8 cellular contexts compared by ENCODE assay signal in the genomic region with DNA sequence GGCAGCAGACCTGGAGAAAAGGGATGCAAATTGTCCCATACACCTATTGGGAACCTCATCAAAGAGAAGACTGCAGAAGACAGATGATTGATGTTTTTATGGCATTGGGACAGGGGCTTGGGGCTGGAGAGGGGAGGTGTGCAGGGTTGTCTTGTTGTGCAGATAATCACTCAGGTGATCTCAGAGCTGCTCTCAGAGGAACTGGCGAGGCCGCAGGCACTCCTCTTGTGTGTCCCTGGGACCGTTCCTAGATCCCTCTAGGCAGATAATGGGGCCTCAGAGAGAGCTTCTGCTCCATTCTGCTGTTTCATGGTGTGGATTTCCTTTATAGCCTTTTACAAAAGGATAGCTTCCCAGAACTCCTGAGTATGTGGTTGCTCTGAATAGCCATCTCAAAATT. TPM values are rescaled to one million over a fixed set of nuclear protein-coding genes. Genes with fewer than 3 reads are reported as not detected.
DNase-seq lines count a peak whose midpoint lies in the region; ATAC-seq, FAIRE-seq and TF ChIP-seq lines count a peak whose summit lies in the region.

No MANE protein-coding gene starts in this region.

- peaks cover 59% of the 10 kb centered on the region for H3K4me1 Mint-ChIP-seq in activated CD8-positive, alpha-beta memory T cell treated with anti-CD3 and anti-CD28 coated beads, Interleukin-2, amount 10 ng/mL, durations not matched to agents 7 days and 5 days

- H3K9me3 ChIP-seq in HepG2 (ENCODE audit: low read length) = no peaks in the 10 kb centered on the region
- H3K9me3 ChIP-seq in thymus (ENCODE audit: control insufficient read depth) = no peaks in the 10 kb centered on the region

- H3K27ac ChIP-seq in HepG2 (ENCODE audit: extremely low read length, insufficient read depth, low read length) (peak overlapping the region; percentile 43), thymus (ENCODE audit: low read depth) (peak overlapping the region; percentile 98)

- H2AFZ ChIP-seq in HepG2 (ENCODE audit: low read length) = no peak overlapping the region

- CTCF ChIA-PET in activated CD8-positive, alpha-beta memory T cell treated with anti-CD3 and anti-CD28 coated beads, Interleukin-2, amount 10 ng/mL, durations not matched to agents 7 days and 5 days (lab: Charles Lee) = interaction anchor here (1.0 to 1.6 kb wide), 3 partner anchors 10 to 423 kb away, joined by 3 read pairs; partner anchors contain the start of genes CBX4 and GAA
- CTCF ChIA-PET in HepG2 (lab: Yijun Ruan, JAX; ENCODE audit: low intra/inter-chr PET ratio, low total read pairs) = no interaction called here

- H3K4me1 ChIP-seq in HepG2 (ENCODE audit: insufficient read depth, low read length) (peaks cover 50% of the 10 kb centered on the region), thymus (ENCODE audit: control insufficient read depth, insufficient read depth, low read length) (peaks cover 33% of the 10 kb centered on the region)

- intact Hi-C loops in HepG2 (cut with micrococcal nuclease; ENCODE audit: unreplicated experiment) = loop anchor here (2.0 kb wide), 2 partner anchors 41 to 115 kb away; partner anchors contain the start of genes EIF4A3, SGSH and SLC26A11
- intact Hi-C loops in left colon (cut with DNase I, micrococcal nuclease) = no loop called here

- H3K36me3 ChIP-seq in HepG2 (replicated peaks in 1 of 2; ENCODE audit: control insufficient read depth in 1 of 2, insufficient read depth in 2 of 2, low read length in 2 of 2) = no peaks in the 10 kb centered on the region
- peaks cover 2% of the 10 kb centered on the region for H3K36me3 ChIP-seq in thymus (ENCODE audit: control insufficient read depth, insufficient read depth)

- peaks cover 6% of the 10 kb centered on the region for H3K79me2 ChIP-seq in HepG2 (ENCODE audit: insufficient read depth, low read length)

- POLR2A ChIA-PET in HepG2 (lab: Yijun Ruan, JAX) = interaction anchor here (1.4 to 3.5 kb wide), 7 partner anchors 10 to 269 kb away, joined by 4 to 31 read pairs (median 7); partner anchors contain the start of genes SGSH and SLC26A11

- no peak for DNase-seq in activated CD8-positive, alpha-beta memory T cell treated with anti-CD3 and anti-CD28 coated beads, Interleukin-2, amount 10 ng/mL, durations not matched to agents 7 days and 5 days
- DNase-seq in activated CD8-positive, alpha-beta memory T cell treated with anti-CD3 and anti-CD28 coated beads, Interleukin-2, amount 50 U/mL, for 48 hours = no peak
- no peak for DNase-seq in activated naive CD4-positive, alpha-beta T cell treated with anti-CD3 and anti-CD28 coated beads, Interleukin-2, amount 50 U/mL, for 72 hours (ENCODE audit: low spot score in 2 of 2)
- DNase-seq in HepG2 (ENCODE audit: low spot score) (no peak), urothelium cell line (ENCODE audit: low spot score) (no peak), left colon (no peak)

- whole genome bisulfite sequencing in HepG2 (ENCODE audit: low lambda C conversion rate) = 16% methylated on average over 3 of the region's 3 CpGs
- 79% methylated on average over 3 of the region's 3 CpGs for WGBS in thymus

- H3K27ac Mint-ChIP-seq in activated CD8-positive, alpha-beta memory T cell treated with anti-CD3 and anti-CD28 coated beads, Interleukin-2, amount 10 ng/mL, durations not matched to agents 7 days and 5 days = peak overlapping the region; percentile 91
- H3K27ac Mint-ChIP-seq in activated naive CD4-positive, alpha-beta T cell treated with anti-CD3 and anti-CD28 coated beads, Interleukin-2, amount 50 U/mL, for 72 hours = peak overlapping the region; percentile 93 to 96

- H4K20me1 ChIP-seq in HepG2 (ENCODE audit: insufficient read depth, low read length) = no peaks in the 10 kb centered on the region

- H3K4me3 ChIP-seq in HepG2 (replicated peaks in 1 of 3; ENCODE audit: insufficient read depth in 1 of 3, low read depth in 2 of 3, low read length in 3 of 3) = peak overlapping the region; percentile 32 to 100 (median 89); a peak in 4 of 6 replicates
- H3K4me3 ChIP-seq in thymus (ENCODE audit: low read length) = peak overlapping the region; percentile 100

- peaks cover 37% of the 10 kb centered on the region for H3K36me3 Mint-ChIP-seq in activated CD8-positive, alpha-beta memory T cell treated with anti-CD3 and anti-CD28 coated beads, Interleukin-2, amount 10 ng/mL, durations not matched to agents 7 days and 5 days
- peaks cover 40 to 46% of the 10 kb centered on the region in 2 donors for H3K36me3 Mint-ChIP-seq in activated naive CD4-positive, alpha-beta T cell treated with anti-CD3 and anti-CD28 coated beads, Interleukin-2, amount 50 U/mL, for 72 hours

- TF ChIP-seq CTCF in HepG2 (CRISPR knock-in tag; IDR thresholded peaks at IDR 0.05) = no peak

- no peaks in the 10 kb centered on the region for H3K9me3 Mint-ChIP-seq in activated CD8-positive, alpha-beta memory T cell treated with anti-CD3 and anti-CD28 coated beads, Interleukin-2, amount 10 ng/mL, durations not matched to agents 7 days and 5 days (ENCODE audit: low read depth)
- H3K9me3 Mint-ChIP-seq in activated naive CD4-positive, alpha-beta T cell treated with anti-CD3 and anti-CD28 coated beads, Interleukin-2, amount 50 U/mL, for 72 hours = peaks cover 0 to 4% of the 10 kb centered on the region in 2 donors

- FAIRE-seq in HepG2 (lab: Jason Lieb, UNC) (no peak), urothelium cell line (lab: Jason Lieb, UNC) (no peak)

- TF ChIP-seq RAD21 in HepG2 (CRISPR knock-in tag; IDR thresholded peaks at IDR 0.05) = no peak

- no peaks in the 10 kb centered on the region for H3K27me3 Mint-ChIP-seq in activated CD8-positive, alpha-beta memory T cell treated with anti-CD3 and anti-CD28 coated beads, Interleukin-2, amount 10 ng/mL, durations not matched to agents 7 days and 5 days

- TF ChIP-seq EP300 in HepG2 (IDR thresholded peaks at IDR 0.05; ENCODE audit: low read depth in 2 of 2, low read length in 2 of 2) (no peak), HepG2 (CRISPR knock-in tag; IDR thresholded peaks at IDR 0.05; ENCODE audit: borderline replicate concordance) (no peak)

- H3K27me3 ChIP-seq in HepG2 (ENCODE audit: control insufficient read depth in 1 of 2, insufficient read depth in 2 of 2, low read length in 2 of 2) (no peaks in the 10 kb centered on the region; a peak in 1 of 5 replicates), thymus (ENCODE audit: control insufficient read depth, insufficient read depth) (no peaks in the 10 kb centered on the region)

- no peak for TF ChIP-seq POLR2A in HepG2 (IDR thresholded peaks at IDR 0.05; ENCODE audit: insufficient read depth in 1 of 2, low read depth in 2 of 2, low read length in 2 of 2)

- BruUV-seq in HepG2 (replicated peaks; lab: Mats Ljungman, UMichigan) = no TSS peak

- no peak overlapping the region for H3K4me3 Mint-ChIP-seq in activated CD8-positive, alpha-beta memory T cell treated with anti-CD3 and anti-CD28 coated beads, Interleukin-2, amount 10 ng/mL, durations not matched to agents 7 days and 5 days

- no peak for ATAC-seq in activated CD8-positive, alpha-beta memory T cell treated with anti-CD3 and anti-CD28 coated beads, Interleukin-2, amount 10 ng/mL, durations not matched to agents 7 days and 5 days
- no peak for ATAC-seq in activated naive CD4-positive, alpha-beta T cell treated with anti-CD3 and anti-CD28 coated beads, Interleukin-2, amount 50 U/mL, for 72 hours
- ATAC-seq in HepG2 (no peak), left colon (no peak), GM21526 (IDR thresholded peaks at IDR 0.05; ENCODE audit: low FRiP score, unreplicated experiment) (no peak)

- peak overlapping the region; percentile 92 for H3K9ac ChIP-seq in HepG2 (ENCODE audit: insufficient read depth, low read depth, low read length)

- in situ Hi-C loops in HepG2 (cut with HindIII; ENCODE audit: extremely low pct_ligation_motif_present, low pct_unique_long_range_greater_than_20kb) = no loop called here

- H3K4me2 ChIP-seq in HepG2 (ENCODE audit: low read depth, low read length) = peak overlapping the region; percentile 99

RNA-seq across cellular contexts. Expression of gene RNF213, which starts 1.6 kb away (rescaled TPM):
- total RNA-seq in activated CD8-positive, alpha-beta memory T cell treated with anti-CD3 and anti-CD28 coated beads, Interleukin-2, amount 10 ng/mL, durations not matched to agents 7 days and 5 days = 1,000 to 10,000 TPM in 1 of 2 experiments, 100 to 1,000 TPM in 1; 597 to 1,208 TPM
- 100 to 1,000 TPM; 415 to 602 TPM for total RNA-seq in activated naive CD4-positive, alpha-beta T cell treated with anti-CD3 and anti-CD28 coated beads, Interleukin-2, amount 50 U/mL, for 72 hours
- total RNA-seq in HepG2 (2016; rRNA removed; fragmentation: Illumina TruSeq; extraction: Trizol) (38.7 and 42.8 TPM in 2 replicates), left colon (100 to 1,000 TPM in 1 of 2 donors, 10 to 100 TPM in 1; 95.9 to 142 TPM)
- total RNA-seq in HepG2 (2016; cell fraction: cytosol; rRNA removed; fragmentation: Illumina TruSeq; extraction: Trizol; ENCODE audit: low read depth) = 8.0 and 9.3 TPM in 2 replicates
- total RNA-seq in HepG2 (2016; cell fraction: insoluble cytoplasmic fraction; rRNA removed; fragmentation: Illumina TruSeq; extraction: Trizol) = 36.5 and 38.8 TPM in 2 replicates
- 12.8 and 13.4 TPM in 2 replicates for total RNA-seq in HepG2 (2016; cell fraction: membrane; rRNA removed; fragmentation: Illumina TruSeq; extraction: Trizol)
- 57.4 and 57.5 TPM in 2 replicates for total RNA-seq in HepG2 (2016; cell fraction: nucleus; rRNA removed; fragmentation: Illumina TruSeq; extraction: Trizol)
- polyA plus RNA-seq in HepG2 (2011; rRNA removed) (38.6 and 44.0 TPM in 2 replicates), thymus (114 TPM)
- 16.4 and 18.9 TPM in 2 replicates for polyA plus RNA-seq in HepG2 (2011; cell fraction: cytosol; rRNA removed)
- polyA plus RNA-seq in HepG2 (2011; cell fraction: nucleus; rRNA removed) = 134 and 171 TPM in 2 replicates
- 28.2 and 46.6 TPM in 2 replicates for polyA plus RNA-seq in HepG2 (2012)
- 1.4 and 2.0 TPM in 2 replicates for polyA plus RNA-seq in HepG2 (2016; cell fraction: cytosol; fragmentation: Illumina TruSeq; extraction: Trizol; ENCODE audit: low read depth)
- 23.5 and 27.4 TPM in 2 replicates for polyA plus RNA-seq in HepG2 (2016; cell fraction: insoluble cytoplasmic fraction; fragmentation: Illumina TruSeq; extraction: Trizol; ENCODE audit: low read depth)
- polyA plus RNA-seq in HepG2 (2016; cell fraction: membrane; fragmentation: Illumina TruSeq; extraction: Trizol; ENCODE audit: low read depth) = 3.4 and 3.7 TPM in 2 replicates
- 77.8 and 79.2 TPM in 2 replicates for polyA plus RNA-seq in HepG2 (2016; cell fraction: nucleus; fragmentation: Illumina TruSeq; extraction: Trizol; ENCODE audit: insufficient read depth, low read depth)
- polyA minus RNA-seq in HepG2 (2011; rRNA and poly(A)+ RNA removed; ENCODE audit: low replicate concordance) = 133 and 148 TPM in 2 replicates
- 36.1 and 37.6 TPM in 2 replicates for polyA minus RNA-seq in HepG2 (2011; cell fraction: cytosol; rRNA and poly(A)+ RNA removed)
- polyA minus RNA-seq in HepG2 (2011; cell fraction: nucleus; rRNA and poly(A)+ RNA removed) = 108 and 132 TPM in 2 replicates

RNA-seq across cellular contexts. Expression of gene SLC26A11, which starts 42.1 kb away (rescaled TPM):
- total RNA-seq in activated CD8-positive, alpha-beta memory T cell treated with anti-CD3 and anti-CD28 coated beads, Interleukin-2, amount 10 ng/mL, durations not matched to agents 7 days and 5 days = 1 to 10 TPM; 4.3 to 8.6 TPM
- total RNA-seq in activated naive CD4-positive, alpha-beta T cell treated with anti-CD3 and anti-CD28 coated beads, Interleukin-2, amount 50 U/mL, for 72 hours = 10 to 100 TPM in 1 of 2 donors, 1 to 10 TPM in 1; 7.5 to 13.1 TPM
- total RNA-seq in HepG2 (2016; rRNA removed; fragmentation: Illumina TruSeq; extraction: Trizol) = 3.1 and 8.7 TPM in 2 replicates
- total RNA-seq in HepG2 (2016; cell fraction: cytosol; rRNA removed; fragmentation: Illumina TruSeq; extraction: Trizol; ENCODE audit: low read depth) = 3.2 and 3.4 TPM in 2 replicates
- total RNA-seq in HepG2 (2016; cell fraction: insoluble cytoplasmic fraction; rRNA removed; fragmentation: Illumina TruSeq; extraction: Trizol) = 3.5 and 11.2 TPM in 2 replicates
- total RNA-seq in HepG2 (2016; cell fraction: membrane; rRNA removed; fragmentation: Illumina TruSeq; extraction: Trizol) = 3.1 and 3.2 TPM in 2 replicates
- 12.9 and 13.6 TPM in 2 replicates for total RNA-seq in HepG2 (2016; cell fraction: nucleus; rRNA removed; fragmentation: Illumina TruSeq; extraction: Trizol)
- polyA plus RNA-seq in HepG2 (2011; rRNA removed) = 13.2 and 21.1 TPM in 2 replicates
- polyA plus RNA-seq in HepG2 (2011; cell fraction: cytosol; rRNA removed) = 5.5 and 7.6 TPM in 2 replicates
- polyA plus RNA-seq in HepG2 (2011; cell fraction: nucleus; rRNA removed) = 121 and 146 TPM in 2 replicates
- polyA plus RNA-seq in HepG2 (2012) = 7.0 and 18.5 TPM in 2 replicates
- 0.73 and 1.0 TPM in 2 replicates for polyA plus RNA-seq in HepG2 (2016; cell fraction: cytosol; fragmentation: Illumina TruSeq; extraction: Trizol; ENCODE audit: low read depth)
- polyA plus RNA-seq in HepG2 (2016; cell fraction: insoluble cytoplasmic fraction; fragmentation: Illumina TruSeq; extraction: Trizol; ENCODE audit: low read depth) = 2.8 and 4.4 TPM in 2 replicates
- polyA plus RNA-seq in HepG2 (2016; cell fraction: membrane; fragmentation: Illumina TruSeq; extraction: Trizol; ENCODE audit: low read depth) = 1.4 and 2.3 TPM in 2 replicates
- 29.5 and 32.2 TPM in 2 replicates for polyA plus RNA-seq in HepG2 (2016; cell fraction: nucleus; fragmentation: Illumina TruSeq; extraction: Trizol; ENCODE audit: insufficient read depth, low read depth)
- 7.7 and 20.5 TPM in 2 replicates for polyA minus RNA-seq in HepG2 (2011; rRNA and poly(A)+ RNA removed; ENCODE audit: low replicate concordance)
- 5.6 and 11.8 TPM in 2 replicates for polyA minus RNA-seq in HepG2 (2011; cell fraction: cytosol; rRNA and poly(A)+ RNA removed)
- polyA minus RNA-seq in HepG2 (2011; cell fraction: nucleus; rRNA and poly(A)+ RNA removed) = 22.4 and 23.0 TPM in 2 replicates
- 17.4 TPM for polyA plus RNA-seq in thymus
- 1 to 10 TPM; 9.4 to 10.0 TPM for total RNA-seq in left colon

RNA-seq across cellular contexts. Expression of gene SGSH, which starts 42.2 kb away (rescaled TPM):
- 10 to 100 TPM; 15.4 to 22.1 TPM for total RNA-seq in activated CD8-positive, alpha-beta memory T cell treated with anti-CD3 and anti-CD28 coated beads, Interleukin-2, amount 10 ng/mL, durations not matched to agents 7 days and 5 days
- 10 to 100 TPM; 34.8 to 39.0 TPM for total RNA-seq in activated naive CD4-positive, alpha-beta T cell treated with anti-CD3 and anti-CD28 coated beads, Interleukin-2, amount 50 U/mL, for 72 hours
- total RNA-seq in HepG2 (2016; rRNA removed; fragmentation: Illumina TruSeq; extraction: Trizol) (5.5 and 12.2 TPM in 2 replicates), left colon (10 to 100 TPM; 51.2 to 54.9 TPM)
- total RNA-seq in HepG2 (2016; cell fraction: cytosol; rRNA removed; fragmentation: Illumina TruSeq; extraction: Trizol; ENCODE audit: low read depth) = 4.0 and 6.2 TPM in 2 replicates
- total RNA-seq in HepG2 (2016; cell fraction: insoluble cytoplasmic fraction; rRNA removed; fragmentation: Illumina TruSeq; extraction: Trizol) = 4.5 and 13.3 TPM in 2 replicates
- 6.1 and 6.4 TPM in 2 replicates for total RNA-seq in HepG2 (2016; cell fraction: membrane; rRNA removed; fragmentation: Illumina TruSeq; extraction: Trizol)
- 18.5 and 23.9 TPM in 2 replicates for total RNA-seq in HepG2 (2016; cell fraction: nucleus; rRNA removed; fragmentation: Illumina TruSeq; extraction: Trizol)
- polyA plus RNA-seq in HepG2 (2011; rRNA removed) (17.6 and 23.9 TPM in 2 replicates), thymus (38.9 TPM)
- 13.7 and 17.1 TPM in 2 replicates for polyA plus RNA-seq in HepG2 (2011; cell fraction: cytosol; rRNA removed)
- 145 and 163 TPM in 2 replicates for polyA plus RNA-seq in HepG2 (2011; cell fraction: nucleus; rRNA removed)
- 21.6 and 30.9 TPM in 2 replicates for polyA plus RNA-seq in HepG2 (2012)
- 3.7 and 4.2 TPM in 2 replicates for polyA plus RNA-seq in HepG2 (2016; cell fraction: cytosol; fragmentation: Illumina TruSeq; extraction: Trizol; ENCODE audit: low read depth)
- 7.1 and 11.5 TPM in 2 replicates for polyA plus RNA-seq in HepG2 (2016; cell fraction: insoluble cytoplasmic fraction; fragmentation: Illumina TruSeq; extraction: Trizol; ENCODE audit: low read depth)
- 7.0 and 7.3 TPM in 2 replicates for polyA plus RNA-seq in HepG2 (2016; cell fraction: membrane; fragmentation: Illumina TruSeq; extraction: Trizol; ENCODE audit: low read depth)
- 81.4 and 86.8 TPM in 2 replicates for polyA plus RNA-seq in HepG2 (2016; cell fraction: nucleus; fragmentation: Illumina TruSeq; extraction: Trizol; ENCODE audit: insufficient read depth, low read depth)
- 15.4 and 23.1 TPM in 2 replicates for polyA minus RNA-seq in HepG2 (2011; rRNA and poly(A)+ RNA removed; ENCODE audit: low replicate concordance)
- 15.4 and 18.7 TPM in 2 replicates for polyA minus RNA-seq in HepG2 (2011; cell fraction: cytosol; rRNA and poly(A)+ RNA removed)
- 34.1 and 36.2 TPM in 2 replicates for polyA minus RNA-seq in HepG2 (2011; cell fraction: nucleus; rRNA and poly(A)+ RNA removed)
